36 cellular contexts compared by ENCODE assay signal in genomic region chr1:163038928-163039327, GRCh38. TPM values are rescaled to one million over a fixed set of nuclear protein-coding genes. Genes with fewer than 3 reads are reported as not detected.
"Had no signal": no experiment of that assay in that cellular context is flagged by ENCODE, and none has a peak within 500 bp of the region (broad histone marks: within the 10 kb centered on the region; RNA-seq: fewer than 3 reads in every experiment).

No MANE protein-coding gene starts in this region.

- ATAC-seq: activated naive CD4-positive, alpha-beta T cell treated with anti-CD3 and anti-CD28 coated beads, Interleukin-2, amount 50 U/mL, for 72 hours; activated T-cell treated with anti-CD3 and anti-CD28 coated beads, Interleukin-2, amount 50 U/mL, for 4 hours had no signal

- H3K27ac Mint-ChIP-seq: activated B cell treated with CpG ODN at 0.5 μM for 24 hours; activated CD4-positive, alpha-beta memory T cell treated with anti-CD3 and anti-CD28 coated beads for 36 hours; activated naive CD4-positive, alpha-beta T cell treated with anti-CD3 and anti-CD28 coated beads for 36 hours; activated naive CD4-positive, alpha-beta T cell treated with anti-CD3 and anti-CD28 coated beads, Interleukin-2, amount 50 U/mL, for 72 hours; activated T-helper 1 cell treated with anti-CD3 and anti-CD28 coated beads, Interleukin-12 subunit alpha, Interleukin-12 subunit beta, Interleukin-2, Interleukin-4 antibody, amounts not matched to agents 30 ng/mL and 10 ng/mL and 1 ng/mL, durations not matched to agents 14 hours and 24 hours and 36 hours; brain had no signal

- H3K4me3 Mint-ChIP-seq: activated B cell treated with CpG ODN at 0.5 μM for 24 hours; activated CD4-positive, alpha-beta memory T cell treated with anti-CD3 and anti-CD28 coated beads for 36 hours; activated naive CD4-positive, alpha-beta T cell treated with anti-CD3 and anti-CD28 coated beads for 36 hours; activated T-cell treated with anti-CD3 and anti-CD28 coated beads, Interleukin-2, amount 50 U/mL, for 4 hours; activated T-helper 1 cell treated with anti-CD3 and anti-CD28 coated beads, Interleukin-12 subunit alpha, Interleukin-12 subunit beta, Interleukin-2, Interleukin-4 antibody, amounts not matched to agents 30 ng/mL and 10 ng/mL and 1 ng/mL, durations not matched to agents 14 hours and 24 hours and 36 hours; brain had no signal

- H3K4me1 Mint-ChIP-seq: activated B cell treated with CpG ODN at 0.5 μM for 24 hours, brain had no signal

- H3K4me1 ChIP-seq: adrenal gland had no signal

- H3K36me3 Mint-ChIP-seq: activated CD4-positive, alpha-beta memory T cell treated with anti-CD3 and anti-CD28 coated beads for 36 hours; activated naive CD4-positive, alpha-beta T cell treated with anti-CD3 and anti-CD28 coated beads, Interleukin-2, amount 50 U/mL, for 72 hours; brain had no signal

- H3K9me3 Mint-ChIP-seq: activated B cell treated with CpG ODN at 0.5 μM for 24 hours; activated CD4-positive, alpha-beta memory T cell treated with anti-CD3 and anti-CD28 coated beads for 36 hours; activated naive CD4-positive, alpha-beta T cell treated with anti-CD3 and anti-CD28 coated beads for 36 hours; activated T-cell treated with anti-CD3 and anti-CD28 coated beads, Interleukin-2, amount 50 U/mL, for 4 hours; activated T-helper 1 cell treated with anti-CD3 and anti-CD28 coated beads, Interleukin-12 subunit alpha, Interleukin-12 subunit beta, Interleukin-2, Interleukin-4 antibody, amounts not matched to agents 30 ng/mL and 10 ng/mL and 1 ng/mL, durations not matched to agents 14 hours and 24 hours and 36 hours; brain had no signal

- H3K4me2 ChIP-seq: PC-9 had no signal

- H3K36me3 ChIP-seq: adrenal gland, SJSA1 had no signal

- H3K27ac ChIP-seq: adrenal gland, PC-9, SJSA1, VCaP had no signal

- FAIRE-seq: bronchial epithelial cell, RCC 7860 had no signal

- H3K27me3 ChIP-seq: adrenal gland, SJSA1 had no signal

- H3K9me3 ChIP-seq: adrenal gland, SJSA1 had no signal

- H3K4me3 ChIP-seq: adrenal gland, PC-9, SJSA1 had no signal

- H3K27me3 Mint-ChIP-seq: activated CD4-positive, alpha-beta memory T cell treated with anti-CD3 and anti-CD28 coated beads for 36 hours; brain had no signal

- DNase-seq: activated B cell treated with CpG ODN at 0.5 μM for 24 hours; activated CD4-positive, alpha-beta memory T cell treated with anti-CD3 and anti-CD28 coated beads for 36 hours; activated CD4-positive, alpha-beta T cell treated with anti-CD3 and anti-CD28 coated beads for 4 hours; activated CD4-positive, alpha-beta T cell treated with anti-CD3 and anti-CD28 coated beads, Interleukin-2, amount 50 U/mL, for 1 hour; activated CD4-positive, CD25-positive, alpha-beta regulatory T cell treated with anti-CD3 and anti-CD28 coated beads, Interleukin-2, amount 50 U/mL, for 72 hours; activated CD8-positive, alpha-beta memory T cell treated with anti-CD3 and anti-CD28 coated beads, Interleukin-2, amount 50 U/mL, for 4 hours; activated gamma-delta T cell treated with Interleukin-2 at 50 U/mL for 16 hours; activated naive CD4-positive, alpha-beta T cell treated with anti-CD3 and anti-CD28 coated beads for 36 hours; activated T-cell treated with anti-CD3 and anti-CD28 coated beads for 4 hours; activated T-cell treated with anti-CD3 and anti-CD28 coated beads, Interleukin-2, amount 50 U/mL, for 4 hours; adrenal gland; caudate nucleus; cerebellar nuclear complex; Karpas-422; NCI-H1105; NCI-H1417 treated with DMSO at 0.1 percent for 48 hours; NCI-H187 treated with DMSO at 0.1 percent for 48 hours; NCI-H2081; NCI-H2171 treated with DMSO at 0.1 percent for 48 hours; NCI-H2227 treated with DMSO at 0.1 percent for 48 hours; NCI-H446; NCI-H524; NCI-H69; PC-9; SHP77; SW 1271; T-helper 1 cell; T-helper 2 cell; T-helper 9 cell had no signal

RNA-seq across cellular contexts. Expression of gene RGS4, which starts 30.2 kb away (rescaled TPM):
- total RNA-seq: activated B cell treated with CpG ODN at 0.5 μM for 24 hours; activated CD4-positive, alpha-beta memory T cell treated with anti-CD3 and anti-CD28 coated beads for 36 hours; activated naive CD4-positive, alpha-beta T cell treated with anti-CD3 and anti-CD28 coated beads for 36 hours; activated naive CD4-positive, alpha-beta T cell treated with anti-CD3 and anti-CD28 coated beads, Interleukin-2, amount 50 U/mL, for 72 hours; activated T-cell treated with anti-CD3 and anti-CD28 coated beads, Interleukin-2, amount 50 U/mL, for 4 hours; activated T-helper 1 cell treated with anti-CD3 and anti-CD28 coated beads, Interleukin-12 subunit alpha, Interleukin-12 subunit beta, Interleukin-2, Interleukin-4 antibody, amounts not matched to agents 30 ng/mL and 10 ng/mL and 1 ng/mL, durations not matched to agents 14 hours and 24 hours and 36 hours; PC-9 had no signal
